In the genomic region with DNA sequence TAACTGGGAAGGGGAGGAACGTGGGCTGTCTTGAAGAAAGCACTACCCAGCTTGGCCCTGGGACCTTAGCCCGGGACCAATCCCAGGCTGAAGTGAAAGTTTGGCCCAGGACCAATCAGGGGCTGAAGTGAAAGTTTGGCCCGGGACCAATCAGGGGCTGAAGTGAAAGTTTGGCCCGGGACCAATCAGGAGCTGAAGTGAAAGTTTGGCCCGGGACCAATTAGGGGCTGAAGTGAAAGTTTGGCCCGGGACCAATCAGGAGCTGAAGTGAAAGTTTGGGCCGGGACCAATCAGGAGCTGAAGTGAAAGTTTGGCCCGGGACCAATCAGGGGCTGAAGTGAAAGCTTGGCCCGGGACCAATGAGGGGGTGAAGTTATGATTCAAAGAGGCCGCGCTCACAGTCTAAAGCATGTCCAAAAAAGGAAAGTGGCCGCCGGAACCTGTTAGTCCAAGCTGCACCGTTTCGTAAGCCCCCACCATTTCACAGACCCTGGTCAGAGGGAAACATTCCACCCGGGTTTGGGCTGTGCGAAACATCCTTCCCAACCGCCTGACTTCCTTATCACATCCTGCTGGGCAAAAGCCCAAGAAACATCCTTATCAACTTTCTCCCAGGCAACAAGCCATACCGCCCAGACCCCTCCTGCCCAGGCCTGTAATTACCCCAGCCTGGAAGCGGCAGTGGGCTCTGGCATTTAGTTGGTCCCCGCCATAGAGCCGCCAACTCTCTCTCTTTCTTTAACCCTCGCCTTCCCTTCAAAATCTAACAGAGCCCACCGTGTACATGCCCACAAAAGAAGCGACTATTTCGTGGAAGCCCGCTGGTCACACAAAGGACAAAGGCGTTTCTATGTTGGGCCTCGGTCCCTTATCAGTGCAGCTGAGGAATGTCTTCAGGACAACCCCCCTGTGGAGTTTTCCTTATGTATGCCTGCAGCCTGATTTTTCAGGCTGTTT, we compare ENCODE assay signal across 8 cellular contexts. TPM values are rescaled to one million over a fixed set of nuclear protein-coding genes. Genes with fewer than 3 reads are reported as not detected.
DNase-seq lines count a peak whose midpoint lies in the region.

No MANE protein-coding gene starts in this region.

- H3K36me3 ChIP-seq in neuron (ENCODE audit: insufficient read depth, low read length), result no peaks in the 10 kb centered on the region

- peaks cover 18% of the 10 kb centered on the region for H3K4me1 Mint-ChIP-seq in activated T-helper 1 cell treated with anti-CD3 and anti-CD28 coated beads, Interleukin-12 subunit alpha, Interleukin-12 subunit beta, Interleukin-2, Interleukin-4 antibody, amounts not matched to agents 30 ng/mL and 10 ng/mL and 1 ng/mL, durations not matched to agents 14 hours and 24 hours and 36 hours (ENCODE audit: low read depth)

- peaks cover 18% of the 10 kb centered on the region for H3K36me3 Mint-ChIP-seq in activated T-helper 1 cell treated with anti-CD3 and anti-CD28 coated beads, Interleukin-12 subunit alpha, Interleukin-12 subunit beta, Interleukin-2, Interleukin-4 antibody, amounts not matched to agents 30 ng/mL and 10 ng/mL and 1 ng/mL, durations not matched to agents 14 hours and 24 hours and 36 hours (ENCODE audit: low read depth)

- peaks cover 27% of the 10 kb centered on the region for H3K9me3 ChIP-seq in neuron (ENCODE audit: low read length)

- peak in 2 of 3 donors; percentile 21 to 36 for DNase-seq in stimulated activated CD4-positive, alpha-beta T cell treated with anti-CD3 and anti-CD28 coated beads, Interleukin-12 subunit alpha, Interleukin-12 subunit beta, amount 100 ng/mL, for 48 hours (ENCODE audit: low read depth in 2 of 3, low spot score in 1 of 3)
- no peak for DNase-seq in stimulated activated CD4-positive, alpha-beta T cell treated with anti-CD3 and anti-CD28 coated beads, Interleukin-12 subunit alpha, Interleukin-12 subunit beta, amount 100 ng/mL, for 4 hours
- DNase-seq in NCI-H2029 treated with DMSO at 0.1 percent for 48 hours (lab: John Stamatoyannopoulos, UW) (peak; percentile 41), glomerular endothelial cell (ENCODE audit: extremely low read depth, low read depth, low spot score) (peak; percentile 82), activated gamma-delta T cell (lab: John Stamatoyannopoulos, UW) (no peak), NCI-H1694 treated with DMSO at 0.1 percent for 48 hours (lab: John Stamatoyannopoulos, UW) (no peak)
- peak; percentile 11 for DNase-seq in activated T-helper 1 cell treated with anti-CD3 and anti-CD28 coated beads, Interleukin-12 subunit alpha, Interleukin-12 subunit beta, Interleukin-2, Interleukin-4 antibody, amounts not matched to agents 30 ng/mL and 10 ng/mL and 1 ng/mL, durations not matched to agents 14 hours and 24 hours and 36 hours (ENCODE audit: low spot score)

- H3K4me1 ChIP-seq in neuron (ENCODE audit: insufficient read depth, low read length), result no peaks in the 10 kb centered on the region

- peak overlapping the region; percentile 93 for H3K27ac Mint-ChIP-seq in activated T-helper 1 cell treated with anti-CD3 and anti-CD28 coated beads, Interleukin-12 subunit alpha, Interleukin-12 subunit beta, Interleukin-2, Interleukin-4 antibody, amounts not matched to agents 30 ng/mL and 10 ng/mL and 1 ng/mL, durations not matched to agents 14 hours and 24 hours and 36 hours

- peak overlapping the region; percentile 79 for H3K4me3 ChIP-seq in neuron (ENCODE audit: low read length)

- H3K4me3 Mint-ChIP-seq in activated T-helper 1 cell treated with anti-CD3 and anti-CD28 coated beads, Interleukin-12 subunit alpha, Interleukin-12 subunit beta, Interleukin-2, Interleukin-4 antibody, amounts not matched to agents 30 ng/mL and 10 ng/mL and 1 ng/mL, durations not matched to agents 14 hours and 24 hours and 36 hours, result peak overlapping the region; percentile 98

- intact Hi-C loops in activated T-helper 1 cell treated with anti-CD3 and anti-CD28 coated beads, Interleukin-12 subunit alpha, Interleukin-12 subunit beta, Interleukin-2, Interleukin-4 antibody, amounts not matched to agents 30 ng/mL and 10 ng/mL and 1 ng/mL, durations not matched to agents 14 hours and 24 hours and 36 hours (cut with micrococcal nuclease), result loop anchor here (1.0 to 10.0 kb wide), 16 partner anchors 79 to 1006 kb away; a partner anchor contains a TSS

- H3K9me3 Mint-ChIP-seq in activated T-helper 1 cell treated with anti-CD3 and anti-CD28 coated beads, Interleukin-12 subunit alpha, Interleukin-12 subunit beta, Interleukin-2, Interleukin-4 antibody, amounts not matched to agents 30 ng/mL and 10 ng/mL and 1 ng/mL, durations not matched to agents 14 hours and 24 hours and 36 hours, result peaks cover 41% of the 10 kb centered on the region

- no peaks in the 10 kb centered on the region for H3K27me3 ChIP-seq in neuron (ENCODE audit: insufficient read depth, low read length)

- H2AFZ ChIP-seq in neuron (ENCODE audit: low read depth, low read length), result peak overlapping the region; percentile 53

- H3K27me3 Mint-ChIP-seq in activated T-helper 1 cell treated with anti-CD3 and anti-CD28 coated beads, Interleukin-12 subunit alpha, Interleukin-12 subunit beta, Interleukin-2, Interleukin-4 antibody, amounts not matched to agents 30 ng/mL and 10 ng/mL and 1 ng/mL, durations not matched to agents 14 hours and 24 hours and 36 hours (ENCODE audit: insufficient read depth), result no peaks in the 10 kb centered on the region

RNA-seq across cellular contexts. Expression of a gene that starts 1.1 kb away (rescaled TPM):
- total RNA-seq in activated T-helper 1 cell treated with anti-CD3 and anti-CD28 coated beads, Interleukin-12 subunit alpha, Interleukin-12 subunit beta, Interleukin-2, Interleukin-4 antibody, amounts not matched to agents 30 ng/mL and 10 ng/mL and 1 ng/mL, durations not matched to agents 14 hours and 24 hours and 36 hours, result 3.2 and 3.7 TPM in 2 replicates
- total RNA-seq in glomerular endothelial cell, result 1.6 and 2.3 TPM in 2 replicates

Comparison
In these comparisons a context has a peak if more than half of its experiments do, and no peak if none do; other contexts are left out.
1. DNase-seq: peak in stimulated activated CD4-positive, alpha-beta T cell treated with anti-CD3 and anti-CD28 coated beads, Interleukin-12 subunit alpha, Interleukin-12 subunit beta, amount 100 ng/mL, for 48 hours (2 of 3), NCI-H2029 treated with DMSO at 0.1 percent for 48 hours (single experiment), activated T-helper 1 cell treated with anti-CD3 and anti-CD28 coated beads, Interleukin-12 subunit alpha, Interleukin-12 subunit beta, Interleukin-2, Interleukin-4 antibody, amounts not matched to agents 30 ng/mL and 10 ng/mL and 1 ng/mL, durations not matched to agents 14 hours and 24 hours and 36 hours (single experiment) and glomerular endothelial cell (single experiment); none in stimulated activated CD4-positive, alpha-beta T cell treated with anti-CD3 and anti-CD28 coated beads, Interleukin-12 subunit alpha, Interleukin-12 subunit beta, amount 100 ng/mL, for 4 hours (single experiment), activated gamma-delta T cell (single experiment) and NCI-H1694 treated with DMSO at 0.1 percent for 48 hours (single experiment).